Comparison of ENCODE assay signal across 20 cellular contexts in genomic region chr20:62609170-62609786, GRCh38. TPM values are rescaled to one million over a fixed set of nuclear protein-coding genes. Genes with fewer than 3 reads are reported as not detected.
A peak's percentile ranks its signal among the peaks of the same experiment; 100 is the strongest.
DNase-seq lines count a peak whose midpoint lies in the region; ATAC-seq and TF ChIP-seq lines count a peak whose summit lies in the region.
"Had no signal": no experiment of that assay in that cellular context is flagged by ENCODE, and none has a peak within 500 bp of the region (broad histone marks: within the 10 kb centered on the region; RNA-seq: fewer than 3 reads in every experiment).

No MANE protein-coding gene starts in this region.

- no peak overlapping the region for H2AFZ ChIP-seq in trophoblast cell (ENCODE audit: insufficient read depth, low read length, poor library complexity)
- H2AFZ ChIP-seq: GM23338 had no signal

- H4K91ac ChIP-seq in trophoblast cell (ENCODE audit: low read depth, low read length) = no peak overlapping the region

- H3K36me3 ChIP-seq in HEK293 (ENCODE audit: control insufficient read depth in 2 of 2, insufficient read depth in 1 of 2, low read length in 2 of 2) (no peaks in the 10 kb centered on the region), Panc1 (ENCODE audit: control insufficient read depth, insufficient read depth, low read length) (no peaks in the 10 kb centered on the region), trophoblast cell (ENCODE audit: control insufficient read depth in 1 of 2, insufficient read depth in 2 of 2, low read length in 2 of 2) (no peaks in the 10 kb centered on the region)

- ATAC-seq in Panc1 = no peak
- no peak for ATAC-seq in activated CD8-positive, alpha-beta T cell treated with anti-CD3 and anti-CD28 coated beads for 36 hours
- ATAC-seq: GM23338, SK-N-SH treated with all-trans-retinoic acid at 6 μM for 48 hours had no signal

- H3K27ac Mint-ChIP-seq in chondrocyte (ENCODE audit: unreplicated experiment) = no peak overlapping the region
- no peak overlapping the region for H3K27ac Mint-ChIP-seq in activated CD8-positive, alpha-beta T cell treated with anti-CD3 and anti-CD28 coated beads for 36 hours
- H3K27ac Mint-ChIP-seq: B cell; CD4-positive, alpha-beta T cell; GM23338 had no signal

- H3K79me1 ChIP-seq in trophoblast cell (ENCODE audit: low read length) = no peaks in the 10 kb centered on the region

- POLR2A ChIA-PET in HEK293 (lab: Yijun Ruan, JAX) = no interaction called here
- POLR2A ChIA-PET in Panc1 (lab: Charles Lee) = no interaction called here
- POLR2A ChIA-PET in activated CD8-positive, alpha-beta T cell treated with anti-CD3 and anti-CD28 coated beads for 36 hours (lab: Charles Lee) = interaction anchor here (0.8 kb wide), 1 partner anchor 32 kb away, joined by 3 read pairs; no protein-coding TSS in a partner anchor

- no peak overlapping the region for H2BK5ac ChIP-seq in trophoblast cell (ENCODE audit: low read depth, low read length, poor library complexity)

- H3K27me3 Mint-ChIP-seq in chondrocyte (ENCODE audit: low read depth) = peaks cover 42% of the 10 kb centered on the region
- H3K27me3 Mint-ChIP-seq in activated CD8-positive, alpha-beta T cell treated with anti-CD3 and anti-CD28 coated beads for 36 hours = peaks cover 7% of the 10 kb centered on the region
- H3K27me3 Mint-ChIP-seq: CD4-positive, alpha-beta T cell had no signal

- BruUV-seq in Panc1 (replicated peaks; lab: Mats Ljungman, UMichigan) = no TSS peak

- peaks cover 5% of the 10 kb centered on the region for H3K4me1 Mint-ChIP-seq in chondrocyte (ENCODE audit: low read depth)
- no peaks in the 10 kb centered on the region for H3K4me1 Mint-ChIP-seq in activated CD8-positive, alpha-beta T cell treated with anti-CD3 and anti-CD28 coated beads for 36 hours (ENCODE audit: low read depth)

- H2AK5ac ChIP-seq in trophoblast cell (ENCODE audit: low read length) = no peak overlapping the region

- H3K9ac ChIP-seq in trophoblast cell (ENCODE audit: low read length) = no peak overlapping the region

- no peak overlapping the region for H4K8ac ChIP-seq in trophoblast cell (ENCODE audit: low read depth, low read length)

- no peak overlapping the region for H3K18ac ChIP-seq in trophoblast cell (ENCODE audit: low read length)

- H3K36me3 Mint-ChIP-seq in chondrocyte (ENCODE audit: low read depth) = peaks cover 3% of the 10 kb centered on the region
- H3K36me3 Mint-ChIP-seq in activated CD8-positive, alpha-beta T cell treated with anti-CD3 and anti-CD28 coated beads for 36 hours (ENCODE audit: low read depth) = no peaks in the 10 kb centered on the region

- CTCF ChIA-PET in HEK293 (lab: Yijun Ruan, JAX) (interaction anchor here (0.7 kb wide), 1 partner anchor 136 kb away, joined by 3 read pairs; no protein-coding TSS in a partner anchor), Panc1 (lab: Charles Lee) (interaction anchor here (0.6 kb wide), 1 partner anchor 58 kb away, joined by 6 read pairs; no protein-coding TSS in a partner anchor)
- CTCF ChIA-PET in activated CD8-positive, alpha-beta T cell treated with anti-CD3 and anti-CD28 coated beads for 36 hours (lab: Charles Lee) = interaction anchor here (1.2 to 2.0 kb wide), 3 partner anchors 8 to 21 kb away, joined by 3 to 6 read pairs (median 5); no protein-coding TSS in a partner anchor

- intact Hi-C loops in Panc1 (cut with micrococcal nuclease; ENCODE audit: unreplicated experiment) = loop anchor here (5.0 kb wide), 1 partner anchor 117 kb away; no protein-coding TSS in a partner anchor
- intact Hi-C loops in activated CD8-positive, alpha-beta T cell treated with anti-CD3 and anti-CD28 coated beads for 36 hours (cut with micrococcal nuclease) = no loop called here

- H3K4me3 ChIP-seq in HEK293 (ENCODE audit: low read depth, low read length) (no peak overlapping the region), Panc1 (ENCODE audit: low read depth in 2 of 2, low read length in 2 of 2) (no peak overlapping the region), trophoblast cell (ENCODE audit: low read depth, low read length) (peak overlapping the region; percentile 10)
- H3K4me3 ChIP-seq: GM23338 had no signal

- no peak overlapping the region for H3K4me3 Mint-ChIP-seq in chondrocyte (ENCODE audit: unreplicated experiment)
- no peak overlapping the region for H3K4me3 Mint-ChIP-seq in activated CD8-positive, alpha-beta T cell treated with anti-CD3 and anti-CD28 coated beads for 36 hours
- H3K4me3 Mint-ChIP-seq: B cell; CD4-positive, alpha-beta T cell; GM23338 had no signal

- no peaks in the 10 kb centered on the region for H3K27me3 ChIP-seq in Panc1 (ENCODE audit: control insufficient read depth, insufficient read depth, low read length)
- peaks cover 2% of the 10 kb centered on the region for H3K27me3 ChIP-seq in trophoblast cell (ENCODE audit: insufficient read depth, low read length)

- TF ChIP-seq CTCF in HEK293 (tag by site-specific recombination; IDR thresholded peaks at IDR 0.05) (no peak), Panc1 (IDR thresholded peaks at IDR 0.05) (no peak), chondrocyte (IDR thresholded peaks at IDR 0.05) (no peak)
- no peak for TF ChIP-seq CTCF in activated CD8-positive, alpha-beta T cell treated with anti-CD3 and anti-CD28 coated beads for 36 hours (IDR thresholded peaks at IDR 0.05)

- H3K4me1 ChIP-seq in HEK293 (ENCODE audit: control insufficient read depth, insufficient read depth, low read length) = no peaks in the 10 kb centered on the region
- H3K4me1 ChIP-seq in Panc1 (ENCODE audit: control insufficient read depth, insufficient read depth, low read length) = peaks cover 46% of the 10 kb centered on the region
- H3K4me1 ChIP-seq in trophoblast cell (ENCODE audit: control insufficient read depth in 1 of 2, insufficient read depth in 2 of 2, low read length in 2 of 2) = no peaks in the 10 kb centered on the region

- no peak overlapping the region for H2BK120ac ChIP-seq in trophoblast cell (ENCODE audit: insufficient read depth, low read length, poor library complexity)

- no peak overlapping the region for H3K23ac ChIP-seq in trophoblast cell (ENCODE audit: low read length)

- peaks cover 5% of the 10 kb centered on the region for H3K9me3 Mint-ChIP-seq in chondrocyte (ENCODE audit: low read depth)
- peaks cover 2% of the 10 kb centered on the region for H3K9me3 Mint-ChIP-seq in activated CD8-positive, alpha-beta T cell treated with anti-CD3 and anti-CD28 coated beads for 36 hours
- H3K9me3 Mint-ChIP-seq: CD4-positive, alpha-beta T cell had no signal

- no peak overlapping the region for H3K4ac ChIP-seq in trophoblast cell (ENCODE audit: low read depth, low read length)

- H3K27ac ChIP-seq in HEK293 (ENCODE audit: extremely low read depth, low read depth, low read length) (no peak overlapping the region), Panc1 (ENCODE audit: low read length) (peak overlapping the region; percentile 99), trophoblast cell (ENCODE audit: low read depth, low read length) (no peak overlapping the region)

- H3K14ac ChIP-seq in trophoblast cell (ENCODE audit: low read length) = no peak overlapping the region

- in situ Hi-C loops in Panc1 (cut with HindIII; ENCODE audit: low pct_unique_long_range_greater_than_20kb, low sequenced_read_pairs) = no loop called here

- no peak overlapping the region for H2BK12ac ChIP-seq in trophoblast cell (ENCODE audit: low read length)

- no peaks in the 10 kb centered on the region for H3K9me3 ChIP-seq in HEK293 (ENCODE audit: control insufficient read depth, insufficient read depth, low read depth, low read length)
- H3K9me3 ChIP-seq in Panc1 (ENCODE audit: control insufficient read depth, insufficient read depth, low read depth, low read length) = no peaks in the 10 kb centered on the region
- H3K9me3 ChIP-seq in trophoblast cell (ENCODE audit: insufficient read depth, low read depth, low read length) = peaks cover 8% of the 10 kb centered on the region

- H4K12ac ChIP-seq in trophoblast cell (ENCODE audit: low read depth, low read length) = no peak overlapping the region

- no peak for DNase-seq in Panc1 (ENCODE audit: low read depth, low spot score)
- peak; percentile 59 for DNase-seq in chondrocyte (ENCODE audit: low spot score)
- DNase-seq in trophoblast cell = no peak
- DNase-seq in DMS 273 treated with DMSO at 0.1 percent for 48 hours (lab: John Stamatoyannopoulos, UW) = no peak
- DNase-seq in NCI-H82 (lab: John Stamatoyannopoulos, UW) = no peak
- no peak for DNase-seq in activated CD8-positive, alpha-beta T cell treated with anti-CD3 and anti-CD28 coated beads for 36 hours
- DNase-seq: Caco-2; CD4-positive, alpha-beta T cell; DMS153; GF-D8; NCI-H187; NCI-H2107; NCI-H510A; NCI-H748 treated with DMSO at 0.1 percent for 48 hours; RPMI8226; SIG-M5 had no signal

- WGBS in trophoblast cell (ENCODE audit: extremely low coverage, insufficient coverage, insufficient read length) = no CpG with 5 or more reads among the region's 13 CpGs

- no peaks in the 10 kb centered on the region for H3K79me2 ChIP-seq in trophoblast cell (ENCODE audit: control insufficient read depth, insufficient read depth, low read length, poor library complexity)

- no peak overlapping the region for H3K4me2 ChIP-seq in trophoblast cell (ENCODE audit: low read length)
- H3K4me2 ChIP-seq: GM23338 had no signal

TF ChIP-seq in HEK293, 187 proteins besides CTCF, POLR2A, EP300 and RAD21:
- TF ChIP-seq ZFHX2 (tag by site-specific recombination; conservative IDR thresholded peaks at IDR 0.05) = peak; percentile 56
- no peak for TF ChIP-seq ZBTB26 (tag by site-specific recombination; optimal IDR thresholded peaks at IDR 0.05)
- no peak for TF ChIP-seq ZNF629 (tag by site-specific recombination; IDR thresholded peaks at IDR 0.05)
- no peak for TF ChIP-seq KLF16 (tag by site-specific recombination; IDR thresholded peaks at IDR 0.05)
- TF ChIP-seq ZNF707 (tag by site-specific recombination; IDR thresholded peaks at IDR 0.05) = no peak
- TF ChIP-seq EGR2 (tag by site-specific recombination; IDR thresholded peaks at IDR 0.05; ENCODE audit: low read depth) = peak; percentile 39; the same call in 1 of the 2 replicates

RNA-seq across cellular contexts. Expression of gene SLCO4A1, which starts 33.0 kb away (rescaled TPM):
- total RNA-seq in Panc1 (2021; ENCODE audit: unreplicated experiment) (167 TPM), chondrocyte (not detected in 3 replicates)
- 145 TPM for polyA plus RNA-seq in Panc1 (2012; ENCODE audit: insufficient read length)
- 63.6 and 64.8 TPM in 2 replicates for polyA plus RNA-seq in trophoblast cell (2013)
- 10 to 100 TPM; 66.5 to 68.4 TPM for total RNA-seq in activated CD8-positive, alpha-beta T cell treated with anti-CD3 and anti-CD28 coated beads for 36 hours

Comparison
In these comparisons a context has a peak if more than half of its experiments do, and no peak if none do; other contexts are left out.
1. RNA of gene SLCO4A1, which starts 33.0 kb away (total RNA-seq): 167 TPM in Panc1 (single experiment) and 66.5 to 68.4 TPM in activated CD8-positive, alpha-beta T cell treated with anti-CD3 and anti-CD28 coated beads for 36 hours; not detected in chondrocyte; every median in the first group is over 10 times any median in the second.